9 cellular contexts compared by ENCODE assay signal in the genomic region with DNA sequence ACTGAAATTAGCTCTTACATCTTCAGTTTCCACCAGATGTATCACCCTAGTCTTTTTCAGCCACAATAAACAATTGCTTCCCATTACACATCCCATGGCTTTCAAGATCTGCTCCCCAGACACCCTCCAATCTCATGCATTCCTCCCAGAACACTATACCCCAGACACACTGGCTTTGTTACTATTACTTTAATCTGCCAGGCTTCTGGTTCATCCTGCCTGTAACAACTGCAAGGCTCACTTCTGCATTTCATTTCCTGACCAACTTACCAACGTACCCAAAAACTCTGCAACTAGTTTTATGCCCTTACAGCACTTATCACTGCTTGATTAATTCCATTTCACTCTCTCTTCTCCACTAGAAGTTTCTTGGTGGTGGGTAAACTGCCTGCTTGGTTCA. TPM values are rescaled to one million over a fixed set of nuclear protein-coding genes. Genes with fewer than 3 reads are reported as not detected.
DNase-seq lines count a peak whose midpoint lies in the region; ATAC-seq, FAIRE-seq and TF ChIP-seq lines count a peak whose summit lies in the region.
"Had no signal": no experiment of that assay in that cellular context is flagged by ENCODE, and none has a peak within 500 bp of the region (broad histone marks: within the 10 kb centered on the region; RNA-seq: fewer than 3 reads in every experiment).

No MANE protein-coding gene starts in this region.

- no peak for TF ChIP-seq POLR2A in H54 (IDR thresholded peaks at IDR 0.05; ENCODE audit: low read depth, low read length)

- H3K4me1 Mint-ChIP-seq in activated CD8-positive, alpha-beta memory T cell treated with anti-CD3 and anti-CD28 coated beads, Interleukin-2, amount 10 ng/mL, durations not matched to agents 7 days and 5 days = peaks cover 21% of the 10 kb centered on the region

- H3K27me3 Mint-ChIP-seq in activated CD8-positive, alpha-beta memory T cell treated with anti-CD3 and anti-CD28 coated beads, Interleukin-2, amount 10 ng/mL, durations not matched to agents 7 days and 5 days = no peaks in the 10 kb centered on the region

- H2AFZ ChIP-seq in Karpas-422 (ENCODE audit: low read length) = no peak overlapping the region

- H3K9me3 ChIP-seq in Karpas-422 (ENCODE audit: low read length) (no peaks in the 10 kb centered on the region), colonic mucosa (no peaks in the 10 kb centered on the region)

- H3K27ac ChIP-seq in Karpas-422 (ENCODE audit: low read length) (peak overlapping the region; percentile 14; the same call in 1 of the 2 replicates), colonic mucosa (peak overlapping the region; percentile 14)

- H3K4me3 ChIP-seq in Karpas-422 (ENCODE audit: low read length) = 0 out of 2 replicates have a peak overlapping the region, but pooled peaks have one; percentile 90
- H3K4me3 ChIP-seq in colonic mucosa = no peak overlapping the region
- peak overlapping the region; percentile 94 for H3K4me3 ChIP-seq in retinal pigment epithelial cell (ENCODE audit: low read length)

- CTCF ChIA-PET in activated CD8-positive, alpha-beta memory T cell treated with anti-CD3 and anti-CD28 coated beads, Interleukin-2, amount 10 ng/mL, durations not matched to agents 7 days and 5 days (lab: Charles Lee) = no interaction called here

- H3K4me1 ChIP-seq in Karpas-422 (ENCODE audit: low read length) (peaks cover 26% of the 10 kb centered on the region), colonic mucosa (peaks cover 16% of the 10 kb centered on the region)

- H3K27me3 ChIP-seq in Karpas-422 (ENCODE audit: low read length) (no peaks in the 10 kb centered on the region), colonic mucosa (no peaks in the 10 kb centered on the region)

- intact Hi-C loops in colonic mucosa (cut with DNase I) = no loop called here

- no peaks in the 10 kb centered on the region for H3K9me2 ChIP-seq in Karpas-422 (replicated peaks; ENCODE audit: insufficient read depth, low read length)

- peaks cover 32% of the 10 kb centered on the region for H4K20me1 ChIP-seq in Karpas-422 (ENCODE audit: insufficient read depth, low read depth, low read length)

- peaks cover 38% of the 10 kb centered on the region for H3K36me3 Mint-ChIP-seq in activated CD8-positive, alpha-beta memory T cell treated with anti-CD3 and anti-CD28 coated beads, Interleukin-2, amount 10 ng/mL, durations not matched to agents 7 days and 5 days

- no peaks in the 10 kb centered on the region for H3K9me3 Mint-ChIP-seq in activated CD8-positive, alpha-beta memory T cell treated with anti-CD3 and anti-CD28 coated beads, Interleukin-2, amount 10 ng/mL, durations not matched to agents 7 days and 5 days (ENCODE audit: low read depth)

- peak overlapping the region; percentile 15 for H3K4me3 Mint-ChIP-seq in activated CD8-positive, alpha-beta memory T cell treated with anti-CD3 and anti-CD28 coated beads, Interleukin-2, amount 10 ng/mL, durations not matched to agents 7 days and 5 days

- H3K79me2 ChIP-seq in Karpas-422 (ENCODE audit: low read length) = peaks cover 17% of the 10 kb centered on the region

- DNase-seq in activated CD8-positive, alpha-beta memory T cell treated with anti-CD3 and anti-CD28 coated beads, Interleukin-2, amount 10 ng/mL, durations not matched to agents 7 days and 5 days = no peak
- DNase-seq in activated CD8-positive, alpha-beta memory T cell treated with anti-CD3 and anti-CD28 coated beads for 24 hours = no peak
- peak; percentile 64 for DNase-seq in Karpas-422
- no peak for DNase-seq in colonic mucosa
- no peak for DNase-seq in retinal pigment epithelial cell (ENCODE audit: low read depth)
- no peak for DNase-seq in retina
- DNase-seq in frontal cortex (ENCODE audit: low spot score in 2 of 2) = no peak
- no peak for DNase-seq in H54 (ENCODE audit: insufficient read length, low spot score)
- DNase-seq: NCI-H187 had no signal

- FAIRE-seq in frontal cortex (lab: Jason Lieb, UNC) = no peak
- no peak for FAIRE-seq in H54 (lab: Jason Lieb, UNC)

- no peak for TF ChIP-seq CTCF in colonic mucosa (IDR thresholded peaks at IDR 0.05)
- no peak for TF ChIP-seq CTCF in retinal pigment epithelial cell (conservative IDR thresholded peaks at IDR 0.05; ENCODE audit: low read depth, low read length)

- H3K27ac Mint-ChIP-seq in activated CD8-positive, alpha-beta memory T cell treated with anti-CD3 and anti-CD28 coated beads, Interleukin-2, amount 10 ng/mL, durations not matched to agents 7 days and 5 days = peak overlapping the region; percentile 3

- H3K36me3 ChIP-seq in Karpas-422 (ENCODE audit: insufficient read depth, low read length) (peaks cover 32% of the 10 kb centered on the region), colonic mucosa (no peaks in the 10 kb centered on the region)

- peak overlapping the region; percentile 98 for H3K4me2 ChIP-seq in Karpas-422 (ENCODE audit: low read depth, low read length, poor library complexity, severe bottlenecking)

- 0 out of 2 replicates have a peak overlapping the region, but pooled peaks have one; percentile 22 for H3K9ac ChIP-seq in Karpas-422 (ENCODE audit: low read length)
- H3K9ac ChIP-seq in colonic mucosa (ENCODE audit: low read depth in 2 of 2, low read length in 2 of 2) = no peak overlapping the region

- ATAC-seq in activated CD8-positive, alpha-beta memory T cell treated with anti-CD3 and anti-CD28 coated beads, Interleukin-2, amount 10 ng/mL, durations not matched to agents 7 days and 5 days = no peak

RNA-seq across cellular contexts. Expression of a gene that starts 2.9 kb away (rescaled TPM):
- 100 to 1,000 TPM; 116 to 149 TPM for total RNA-seq in activated CD8-positive, alpha-beta memory T cell treated with anti-CD3 and anti-CD28 coated beads, Interleukin-2, amount 10 ng/mL, durations not matched to agents 7 days and 5 days
- total RNA-seq in Karpas-422 (2014; rRNA removed; shearing (Covaris generic); ENCODE audit: low replicate concordance) = 8.4 and 43.1 TPM in 2 replicates
- total RNA-seq in colonic mucosa = 10 to 100 TPM; 37.7 to 67.8 TPM
- total RNA-seq in frontal cortex = 25.3 TPM

RNA-seq across cellular contexts. Expression of a gene that starts 41.3 kb away (rescaled TPM):
- 10 to 100 TPM; 11.8 to 12.3 TPM for total RNA-seq in activated CD8-positive, alpha-beta memory T cell treated with anti-CD3 and anti-CD28 coated beads, Interleukin-2, amount 10 ng/mL, durations not matched to agents 7 days and 5 days
- total RNA-seq in Karpas-422 (2014; rRNA removed; shearing (Covaris generic); ENCODE audit: low replicate concordance) = 7.8 and 10.5 TPM in 2 replicates
- total RNA-seq in colonic mucosa = 1 to 10 TPM; 6.1 to 9.6 TPM
- 7.7 TPM for total RNA-seq in frontal cortex
